ENCODE assay signal across 19 cellular contexts in genomic region chr9:112271466-112272098, GRCh38.
DNase-seq lines count a peak whose midpoint lies in the region; ATAC-seq, FAIRE-seq and TF ChIP-seq lines count a peak whose summit lies in the region.
"Had no signal": no experiment of that assay in that cellular context is flagged by ENCODE, and none has a peak within 500 bp of the region (broad histone marks: within the 10 kb centered on the region; RNA-seq: fewer than 3 reads in every experiment).

No MANE protein-coding gene starts in this region.

- H2AK9ac ChIP-seq in IMR-90 (replicated peaks; ENCODE audit: low read depth, low read length, poor library complexity): no peak overlapping the region

- no TSS peak for BruUV-seq in IMR-90 (replicated peaks; lab: Mats Ljungman, UMichigan)

- H3K36me3 Mint-ChIP-seq in astrocyte (ENCODE audit: low read depth, unreplicated experiment): peaks cover 4% of the 10 kb centered on the region

- peaks cover 1% of the 10 kb centered on the region for H3K4me1 Mint-ChIP-seq in astrocyte (ENCODE audit: low read depth, unreplicated experiment)

- POLR2A ChIA-PET in IMR-90 (lab: Charles Lee; ENCODE audit: unreplicated experiment): no interaction called here

- H3K4me3 ChIP-seq in IMR-90 (ENCODE audit: insufficient read depth, low read depth, low read length) (no peak overlapping the region), astrocyte (ENCODE audit: insufficient read depth, low read depth, low read length) (no peak overlapping the region), lung (no peak overlapping the region)
- H3K4me3 ChIP-seq: lower lobe of right lung, testis had no signal

- no peak for TF ChIP-seq CTCF in IMR-90 (conservative IDR thresholded peaks at IDR 0.05; ENCODE audit: low read depth, low read length)
- TF ChIP-seq CTCF in astrocyte (IDR thresholded peaks at IDR 0.05; ENCODE audit: insufficient read depth, low read depth, low read length): no peak
- TF ChIP-seq CTCF in lung (IDR thresholded peaks at IDR 0.05; ENCODE audit: control extremely low read depth, extremely low read depth): no peak

- no peak overlapping the region for H4K91ac ChIP-seq in IMR-90 (ENCODE audit: insufficient read depth, low read depth, low read length)

- no peak overlapping the region for H3K4ac ChIP-seq in IMR-90 (ENCODE audit: low read depth, low read length)

- H3K4me3 Mint-ChIP-seq in astrocyte (ENCODE audit: unreplicated experiment): no peak overlapping the region
- H3K4me3 Mint-ChIP-seq: activated CD4-positive, alpha-beta memory T cell treated with anti-CD3 and anti-CD28 coated beads for 36 hours; activated naive CD8-positive, alpha-beta T cell; activated T-cell treated with anti-CD3 and anti-CD28 coated beads, Interleukin-2, amount 50 U/mL, for 4 hours; naive B cell had no signal

- no peak overlapping the region for H3K23ac ChIP-seq in IMR-90 (ENCODE audit: low read depth, low read length)

- H3K9me3 ChIP-seq in IMR-90 (ENCODE audit: control insufficient read depth, insufficient read depth, low read length) (no peaks in the 10 kb centered on the region), astrocyte (ENCODE audit: insufficient read depth, low read depth, low read length) (no peaks in the 10 kb centered on the region), lung (ENCODE audit: control insufficient read depth in 2 of 2, insufficient read depth in 1 of 2, low read length in 1 of 2) (no peaks in the 10 kb centered on the region)
- H3K9me3 ChIP-seq: lower lobe of right lung, testis had no signal

- H3K27me3 Mint-ChIP-seq in astrocyte (ENCODE audit: low read depth, unreplicated experiment): no peaks in the 10 kb centered on the region
- H3K27me3 Mint-ChIP-seq: activated CD4-positive, alpha-beta memory T cell treated with anti-CD3 and anti-CD28 coated beads for 36 hours; activated naive CD8-positive, alpha-beta T cell; naive B cell had no signal

- WGBS in IMR-90 (ENCODE audit: extremely low coverage in 2 of 2, insufficient read length in 1 of 2), 2 experiments: no CpG with 5 or more reads among the region's 2 CpGs
- WGBS in lung, 2 donors: 90 to 100% methylated on average over 2 of the region's 2 CpGs

- H4K20me1 ChIP-seq in IMR-90 (ENCODE audit: insufficient read depth, low read length) (peaks cover 13% of the 10 kb centered on the region; the same call in 1 of the 2 replicates), astrocyte (ENCODE audit: insufficient read depth, low read length) (peaks cover 44% of the 10 kb centered on the region)

- H2BK5ac ChIP-seq in IMR-90 (ENCODE audit: low read depth, low read length, poor library complexity, severe bottlenecking): no peak overlapping the region

- no peak overlapping the region for H4K8ac ChIP-seq in IMR-90 (ENCODE audit: low read depth in 2 of 2, low read length in 2 of 2)

- no peak overlapping the region for H4K5ac ChIP-seq in IMR-90 (ENCODE audit: low read depth, low read length)

- H3K79me1 ChIP-seq in IMR-90 (ENCODE audit: low read depth in 1 of 2, low read length in 2 of 2): peaks cover 32 to 54% of the 10 kb centered on the region in 2 experiments

- H3K9ac ChIP-seq in IMR-90 (ENCODE audit: low read depth, low read length) (no peak overlapping the region), astrocyte (ENCODE audit: low read length) (no peak overlapping the region)
- H3K9ac ChIP-seq: KMS-11, parathyroid adenoma had no signal

- no peak overlapping the region for H3K27ac ChIP-seq in IMR-90 (ENCODE audit: insufficient read depth, low read length)
- no peak overlapping the region for H3K27ac ChIP-seq in astrocyte (ENCODE audit: low read depth, low read length)
- no peak overlapping the region for H3K27ac ChIP-seq in lung (ENCODE audit: low read depth in 1 of 2, low read length in 1 of 2)
- H3K27ac ChIP-seq: KMS-11, lower lobe of right lung, parathyroid adenoma, testis had no signal

- no peaks in the 10 kb centered on the region; the same call in 1 of the 2 replicates for H3K4me1 ChIP-seq in IMR-90 (ENCODE audit: control insufficient read depth, insufficient read depth, low read length)
- no peaks in the 10 kb centered on the region for H3K4me1 ChIP-seq in astrocyte (ENCODE audit: insufficient read depth, low read length)
- peaks cover 0 to 6% of the 10 kb centered on the region in 2 donors for H3K4me1 ChIP-seq in lung (ENCODE audit: control insufficient read depth in 2 of 2, insufficient read depth in 2 of 2, low read length in 2 of 2)
- H3K4me1 ChIP-seq: lower lobe of right lung, parathyroid adenoma, testis had no signal

- H3K79me2 ChIP-seq in astrocyte (ENCODE audit: insufficient read depth, low read length): peaks cover 65% of the 10 kb centered on the region
- H3K79me2 ChIP-seq: parathyroid adenoma had no signal

- intact Hi-C loops in IMR-90 (cut with micrococcal nuclease): no loop called here

- TF ChIP-seq RAD21 in IMR-90 (IDR thresholded peaks at IDR 0.05; ENCODE audit: low read length): no peak

- no peaks in the 10 kb centered on the region for H3K9me3 Mint-ChIP-seq in astrocyte (ENCODE audit: unreplicated experiment)
- H3K9me3 Mint-ChIP-seq: activated CD4-positive, alpha-beta memory T cell treated with anti-CD3 and anti-CD28 coated beads for 36 hours; activated T-cell treated with anti-CD3 and anti-CD28 coated beads, Interleukin-2, amount 50 U/mL, for 4 hours; naive B cell had no signal

- TF ChIP-seq POLR2A in IMR-90 (IDR thresholded peaks at IDR 0.05; ENCODE audit: low read depth, low read length): no peak

- in situ Hi-C loops in IMR-90 (cut with MboI; ENCODE audit: low sequenced_read_pairs): no loop called here

- H3K14ac ChIP-seq in IMR-90 (replicated peaks; ENCODE audit: low read depth, low read length): no peak overlapping the region

- no peak overlapping the region for H3K18ac ChIP-seq in IMR-90 (ENCODE audit: low read depth, low read length)

- H3K27me3 ChIP-seq in IMR-90 (ENCODE audit: control insufficient read depth, insufficient read depth, low read length) (no peaks in the 10 kb centered on the region), astrocyte (ENCODE audit: insufficient read depth, low read length) (no peaks in the 10 kb centered on the region), lung (ENCODE audit: control insufficient read depth, insufficient read depth) (no peaks in the 10 kb centered on the region)
- H3K27me3 ChIP-seq: testis had no signal

- H3K56ac ChIP-seq in IMR-90 (ENCODE audit: extremely low read depth, insufficient read depth, low read length): no peak overlapping the region

- peak; percentile 25 for DNase-seq in EH (ENCODE audit: low read depth)
- peak; percentile 62 for DNase-seq in IMR-90
- DNase-seq in astrocyte (ENCODE audit: low read depth): peak; percentile 16
- no peak for DNase-seq in lung (ENCODE audit: low spot score)
- no peak for DNase-seq in NK-92 (lab: John Stamatoyannopoulos, UW; ENCODE audit: unreplicated experiment)
- no peak for DNase-seq in activated CD4-positive, alpha-beta T cell treated with anti-CD3 and anti-CD28 coated beads for 1 hour
- DNase-seq: activated CD4-positive, alpha-beta memory T cell treated with anti-CD3 and anti-CD28 coated beads for 36 hours; activated T-cell treated with anti-CD3 and anti-CD28 coated beads, Interleukin-2, amount 50 U/mL, for 4 hours; lower lobe of right lung; naive B cell; NCI-H1092 treated with DMSO at 0.1 percent for 48 hours; NCI-H446 treated with DMSO at 0.1 percent for 48 hours; stimulated activated CD4-positive, alpha-beta T cell treated with anti-CD3 and anti-CD28 coated beads, Interleukin-4, amount 100 ng/mL, for 24 hours; testis had no signal

- no peak overlapping the region for H3K27ac Mint-ChIP-seq in astrocyte (ENCODE audit: unreplicated experiment)
- H3K27ac Mint-ChIP-seq: activated CD4-positive, alpha-beta memory T cell treated with anti-CD3 and anti-CD28 coated beads for 36 hours had no signal

- CTCF ChIA-PET in IMR-90 (lab: Yijun Ruan, JAX): no interaction called here

- no peak overlapping the region for H2AK5ac ChIP-seq in IMR-90 (ENCODE audit: low read depth, low read length)

- peaks cover 8% of the 10 kb centered on the region for H3K9me1 ChIP-seq in IMR-90 (ENCODE audit: insufficient read depth, low read length)

- H2AFZ ChIP-seq in IMR-90 (replicated peaks; ENCODE audit: low read length, poor library complexity): no peak overlapping the region
- no peak overlapping the region for H2AFZ ChIP-seq in astrocyte (ENCODE audit: low read depth, low read length)
- H2AFZ ChIP-seq: parathyroid adenoma had no signal

- dilution Hi-C loops in IMR-90 (cut with HindIII; ENCODE audit: low sequenced_read_pairs, unreplicated experiment): no loop called here

- no peak overlapping the region for H2BK15ac ChIP-seq in IMR-90 (ENCODE audit: low read depth, low read length)

- H2BK120ac ChIP-seq in IMR-90 (ENCODE audit: low read depth, low read length): no peak overlapping the region

- peaks cover 3% of the 10 kb centered on the region; the same call in 1 of the 2 replicates for H3K36me3 ChIP-seq in IMR-90 (ENCODE audit: control insufficient read depth, insufficient read depth, low read length)
- H3K36me3 ChIP-seq in astrocyte (ENCODE audit: insufficient read depth, low read length): no peaks in the 10 kb centered on the region
- H3K36me3 ChIP-seq in lung (ENCODE audit: control insufficient read depth in 2 of 2, insufficient read depth in 2 of 2, low read length in 2 of 2): peaks cover 0 to 2% of the 10 kb centered on the region in 2 donors

- ATAC-seq in IMR-90 (ENCODE audit: low read depth): no peak
- ATAC-seq in lung (ENCODE audit: insufficient read depth, low FRiP score): peak; percentile 53
- no peak for ATAC-seq in GM21381 (IDR thresholded peaks at IDR 0.05; ENCODE audit: unreplicated experiment)
- ATAC-seq: activated T-cell treated with anti-CD3 and anti-CD28 coated beads, Interleukin-2, amount 50 U/mL, for 4 hours had no signal

- H3K4me2 ChIP-seq in IMR-90 (ENCODE audit: low read depth, low read length) (no peak overlapping the region), astrocyte (ENCODE audit: low read length) (no peak overlapping the region)
- H3K4me2 ChIP-seq: KMS-11 had no signal

- no peak for FAIRE-seq in astrocyte (lab: Jason Lieb, UNC)
- FAIRE-seq: D721Med had no signal

- no peak overlapping the region for H2BK20ac ChIP-seq in IMR-90 (ENCODE audit: low read depth, low read length)

TF ChIP-seq in IMR-90, 13 proteins besides CTCF, POLR2A, EP300 and RAD21:
- TF ChIP-seq CEBPB (IDR thresholded peaks at IDR 0.05; ENCODE audit: low read depth, low read length) (no peak), MXI1 (IDR thresholded peaks at IDR 0.05; ENCODE audit: borderline replicate concordance, low read depth, low read length) (no peak)

Comparison
In these comparisons a context has a peak if more than half of its experiments do, and no peak if none do; other contexts are left out.
1. DNase-seq: peak in EH (single experiment), IMR-90 (single experiment) and astrocyte (single experiment); none in lung (single experiment), NK-92 (single experiment) and activated CD4-positive, alpha-beta T cell treated with anti-CD3 and anti-CD28 coated beads for 1 hour (single experiment).